1 cellular context compared by ENCODE assay signal in genomic region chr11:119726585-119727522, GRCh38.
TF ChIP-seq lines count a peak whose summit lies in the region.

No MANE protein-coding gene starts in this region.

TF ChIP-seq in GM12878, 131 proteins besides CTCF, POLR2A, EP300 and RAD21 (continued from another document):
- no peak for TF ChIP-seq ZNF592 (IDR thresholded peaks at IDR 0.05)
- TF ChIP-seq SMARCA5 (IDR thresholded peaks at IDR 0.05) = no peak
- no peak for TF ChIP-seq RCOR1 (conservative IDR thresholded peaks at IDR 0.05; ENCODE audit: low read depth, low read length)
- no peak for TF ChIP-seq FOXK2 (IDR thresholded peaks at IDR 0.05)
- no peak for TF ChIP-seq POU2F2 (IDR thresholded peaks at IDR 0.05; ENCODE audit: borderline replicate concordance, low read depth, low read length)
- no peak for TF ChIP-seq FOXM1 (IDR thresholded peaks at IDR 0.05; ENCODE audit: low read depth, low read length)
